Comparison of ENCODE assay signal across 18 cellular contexts in genomic region chr7:1971946-1972654, GRCh38.
A peak's percentile ranks its signal among the peaks of the same experiment; 100 is the strongest.
DNase-seq lines count a peak whose midpoint lies in the region; ATAC-seq and TF ChIP-seq lines count a peak whose summit lies in the region.
"Had no signal": no experiment of that assay in that cellular context is flagged by ENCODE, and none has a peak within 500 bp of the region (broad histone marks: within the 10 kb centered on the region; RNA-seq: fewer than 3 reads in every experiment).

No MANE protein-coding gene starts in this region.

- 93 to 96% methylated on average over 15 of the region's 15 CpGs for WGBS in aorta, 2 donors

- ATAC-seq in Right ventricle myocardium superior (ENCODE audit: poor library complexity) (no peak), natural killer cell (peak; percentile 58 to 92 (median 75)), aorta (ENCODE audit: low FRiP score) (no peak)
- peak; percentile 61 for ATAC-seq in effector memory CD8-positive, alpha-beta T cell (replicated peaks)

- H3K36me3 ChIP-seq in right atrium auricular region (peaks cover 4% of the 10 kb centered on the region), aorta (ENCODE audit: control insufficient read depth in 1 of 2, insufficient read depth in 2 of 2, low read length in 1 of 2) (no peaks in the 10 kb centered on the region)
- H3K36me3 ChIP-seq in effector memory CD4-positive, alpha-beta T cell (ENCODE audit: control insufficient read depth, insufficient read depth, low read length) = peaks cover 3% of the 10 kb centered on the region

- H3K27ac ChIP-seq in right atrium auricular region (no peak overlapping the region), aorta (ENCODE audit: low read depth in 1 of 2, low read length in 2 of 2) (no peak overlapping the region)
- no peak overlapping the region for H3K27ac ChIP-seq in effector memory CD4-positive, alpha-beta T cell (ENCODE audit: insufficient read depth, low read length, poor library complexity, severe bottlenecking)
- H3K27ac ChIP-seq: BLaER1 had no signal

- H3K36me3 Mint-ChIP-seq in effector memory CD8-positive, alpha-beta T cell (ENCODE audit: insufficient read depth) = no peaks in the 10 kb centered on the region
- H3K36me3 Mint-ChIP-seq in natural killer cell = peaks cover 13% of the 10 kb centered on the region

- H3K9me3 Mint-ChIP-seq in effector memory CD8-positive, alpha-beta T cell = peaks cover 0 to 4% of the 10 kb centered on the region in 2 donors
- H3K9me3 Mint-ChIP-seq in natural killer cell = no peaks in the 10 kb centered on the region
- H3K9me3 Mint-ChIP-seq: CD4-positive, alpha-beta T cell had no signal

- peaks cover 11 to 27% of the 10 kb centered on the region in 2 donors for H3K4me1 Mint-ChIP-seq in effector memory CD8-positive, alpha-beta T cell (ENCODE audit: low read depth in 2 of 2)
- H3K4me1 Mint-ChIP-seq in natural killer cell = peaks cover 39 to 50% of the 10 kb centered on the region in 2 donors

- no peak overlapping the region for H3K27ac Mint-ChIP-seq in effector memory CD8-positive, alpha-beta T cell
- H3K27ac Mint-ChIP-seq in natural killer cell = peak overlapping the region; percentile 65 to 81
- H3K27ac Mint-ChIP-seq: CD4-positive, alpha-beta T cell had no signal

- DNase-seq in Right ventricle myocardium superior (peak; percentile 21), right atrium auricular region (ENCODE audit: low spot score) (no peak), natural killer cell (no peak), aorta (peak; percentile 12 to 34)
- no peak for DNase-seq in effector memory CD8-positive, alpha-beta T cell
- no peak for DNase-seq in activated CD4-positive, CD25-positive, alpha-beta regulatory T cell treated with anti-CD3 and anti-CD28 coated beads, Interleukin-2, amount 50 U/mL, for 72 hours
- DNase-seq in effector memory CD4-positive, alpha-beta T cell = no peak
- DNase-seq: CD4-positive, alpha-beta T cell; Karpas-422; NCI-H1092; NCI-H1417 treated with DMSO at 0.1 percent for 48 hours; NCI-H1694 treated with DMSO at 0.1 percent for 48 hours; NCI-H2081; NCI-H2227 treated with DMSO at 0.1 percent for 48 hours; NCI-H526 treated with DMSO at 0.1 percent for 48 hours; RPMI8226; SHP77 treated with DMSO at 0.1 percent for 48 hours had no signal

- H3K27me3 ChIP-seq in right atrium auricular region (no peaks in the 10 kb centered on the region), aorta (ENCODE audit: control insufficient read depth in 1 of 2, insufficient read depth in 2 of 2, low read length in 1 of 2) (no peaks in the 10 kb centered on the region)
- no peaks in the 10 kb centered on the region for H3K27me3 ChIP-seq in effector memory CD4-positive, alpha-beta T cell (replicated peaks; ENCODE audit: control insufficient read depth, insufficient read depth, low read length, poor library complexity, severe bottlenecking)
- H3K27me3 ChIP-seq: BLaER1 had no signal

- TF ChIP-seq CTCF in right atrium auricular region (IDR thresholded peaks at IDR 0.05) (no peak), natural killer cell (IDR thresholded peaks at IDR 0.05) (no peak)

- H3K4me1 ChIP-seq in right atrium auricular region = no peaks in the 10 kb centered on the region
- no peaks in the 10 kb centered on the region for H3K4me1 ChIP-seq in aorta (ENCODE audit: control insufficient read depth in 1 of 2, insufficient read depth in 2 of 2, low read length in 2 of 2)
- H3K4me1 ChIP-seq in effector memory CD4-positive, alpha-beta T cell (ENCODE audit: control insufficient read depth, insufficient read depth, low read length, poor library complexity, severe bottlenecking) = no peaks in the 10 kb centered on the region

- H3K4me3 Mint-ChIP-seq in effector memory CD8-positive, alpha-beta T cell = no peak overlapping the region
- peak overlapping the region; percentile 64 for H3K4me3 Mint-ChIP-seq in natural killer cell
- H3K4me3 Mint-ChIP-seq: CD4-positive, alpha-beta T cell had no signal

- intact Hi-C loops in Right ventricle myocardium superior (cut with DNase I) = no loop called here
- intact Hi-C loops in natural killer cell (cut with micrococcal nuclease) = loop anchor here (1.0 kb wide), 1 partner anchor 10 kb away; no protein-coding TSS in a partner anchor
- intact Hi-C loops in aorta (cut with DNase I) = no loop called here

- H3K4me3 ChIP-seq in right atrium auricular region = no peak overlapping the region
- no peak overlapping the region for H3K4me3 ChIP-seq in aorta (ENCODE audit: low read length in 2 of 2)
- H3K4me3 ChIP-seq in effector memory CD4-positive, alpha-beta T cell (ENCODE audit: insufficient read depth, low read depth, low read length, poor library complexity, severe bottlenecking) = no peak overlapping the region
- H3K4me3 ChIP-seq: BLaER1 had no signal

- H3K27me3 Mint-ChIP-seq in effector memory CD8-positive, alpha-beta T cell = no peaks in the 10 kb centered on the region
- peaks cover 38 to 44% of the 10 kb centered on the region in 2 donors for H3K27me3 Mint-ChIP-seq in natural killer cell (ENCODE audit: low read depth in 2 of 2)
- H3K27me3 Mint-ChIP-seq: CD4-positive, alpha-beta T cell had no signal

- H3K9me3 ChIP-seq in right atrium auricular region = no peaks in the 10 kb centered on the region
- no peaks in the 10 kb centered on the region for H3K9me3 ChIP-seq in aorta (ENCODE audit: control insufficient read depth, low read length)
- no peaks in the 10 kb centered on the region for H3K9me3 ChIP-seq in effector memory CD4-positive, alpha-beta T cell (ENCODE audit: control insufficient read depth, low read length)

Comparison
In these comparisons a context has a peak if more than half of its experiments do, and no peak if none do; other contexts are left out.
1. DNase-seq: peak in Right ventricle myocardium superior (single experiment) and aorta (2 of 2); none in right atrium auricular region (single experiment), effector memory CD8-positive, alpha-beta T cell (0 of 3), natural killer cell (single experiment), activated CD4-positive, CD25-positive, alpha-beta regulatory T cell treated with anti-CD3 and anti-CD28 coated beads, Interleukin-2, amount 50 U/mL, for 72 hours (single experiment) and effector memory CD4-positive, alpha-beta T cell (0 of 3).
2. ATAC-seq: peak in effector memory CD8-positive, alpha-beta T cell (single experiment) and natural killer cell (3 of 3); none in Right ventricle myocardium superior (single experiment) and aorta (single experiment).
3. H3K27ac Mint-ChIP-seq: peak in natural killer cell (2 of 2); none in effector memory CD8-positive, alpha-beta T cell (0 of 2).